In the genomic region with DNA sequence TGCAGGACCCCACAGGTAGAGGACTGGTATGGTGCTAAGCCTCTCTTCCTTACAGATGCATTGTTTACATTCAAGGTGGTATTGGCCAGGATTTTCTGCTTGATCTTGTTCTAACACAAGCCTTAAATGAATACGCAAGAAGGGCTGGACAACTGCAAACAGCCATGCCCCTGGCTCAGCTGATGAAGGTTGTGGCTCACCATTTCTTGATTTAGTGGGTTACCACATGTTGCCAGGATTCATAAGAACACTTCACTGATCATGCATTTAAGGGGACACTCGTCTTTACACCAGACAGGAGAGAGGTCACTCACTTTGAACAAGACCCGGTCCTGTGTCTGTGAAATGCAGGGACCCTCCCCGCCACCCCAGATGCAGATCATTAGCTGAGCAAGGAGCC, we compare ENCODE assay signal across 2 cellular contexts.
TF ChIP-seq lines count a peak whose summit lies in the region.

No MANE protein-coding gene starts in this region.

TF ChIP-seq in GM23338, 12 proteins besides CTCF, POLR2A, EP300 and RAD21 (continues in another document):
- no peak for TF ChIP-seq REST (IDR thresholded peaks at IDR 0.05; ENCODE audit: unreplicated experiment)
- TF ChIP-seq JUNB (IDR thresholded peaks at IDR 0.05; ENCODE audit: unreplicated experiment), result no peak
- no peak for TF ChIP-seq EZH2 (IDR thresholded peaks at IDR 0.05; ENCODE audit: low read depth, unreplicated experiment)
- TF ChIP-seq EZH2phosphoT487 (IDR thresholded peaks at IDR 0.05; ENCODE audit: unreplicated experiment), result no peak
- no peak for TF ChIP-seq POLR2AphosphoS5 (IDR thresholded peaks at IDR 0.05; ENCODE audit: low read depth)
- no peak for TF ChIP-seq CREB1 (CRISPR knock-in tag; IDR thresholded peaks at IDR 0.05; ENCODE audit: low read depth)
- no peak for TF ChIP-seq ZNF114 (CRISPR knock-in tag; IDR thresholded peaks at IDR 0.05)
- TF ChIP-seq STAT1 (IDR thresholded peaks at IDR 0.05; ENCODE audit: unreplicated experiment), result no peak
- TF ChIP-seq, protein P1, sequence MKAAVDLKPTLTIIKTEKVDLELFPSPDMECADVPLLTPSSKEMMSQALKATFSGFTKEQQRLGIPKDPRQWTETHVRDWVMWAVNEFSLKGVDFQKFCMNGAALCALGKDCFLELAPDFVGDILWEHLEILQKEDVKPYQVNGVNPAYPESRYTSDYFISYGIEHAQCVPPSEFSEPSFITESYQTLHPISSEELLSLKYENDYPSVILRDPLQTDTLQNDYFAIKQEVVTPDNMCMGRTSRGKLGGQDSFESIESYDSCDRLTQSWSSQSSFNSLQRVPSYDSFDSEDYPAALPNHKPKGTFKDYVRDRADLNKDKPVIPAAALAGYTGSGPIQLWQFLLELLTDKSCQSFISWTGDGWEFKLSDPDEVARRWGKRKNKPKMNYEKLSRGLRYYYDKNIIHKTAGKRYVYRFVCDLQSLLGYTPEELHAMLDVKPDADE (IDR thresholded peaks at IDR 0.05), result no peak
- TF ChIP-seq ZNF331 (CRISPR knock-in tag; IDR thresholded peaks at IDR 0.05; ENCODE audit: low read depth), result no peak

TF ChIP-seq in H1, 55 proteins besides CTCF, POLR2A, EP300 and RAD21:
- TF ChIP-seq EGR1 (IDR thresholded peaks at IDR 0.05; ENCODE audit: borderline replicate concordance, low read depth, low read length) (no peak), RBBP5 (IDR thresholded peaks at IDR 0.05; ENCODE audit: borderline replicate concordance, low read depth, low read length) (no peak), TCF12 (IDR thresholded peaks at IDR 0.05; ENCODE audit: low read depth, low read length) (no peak), SIN3A (conservative IDR thresholded peaks at IDR 0.05 in 1 of 2, IDR thresholded peaks at IDR 0.05 in 1 of 2; ENCODE audit: low read depth in 1 of 2, low read length in 2 of 2) (no peak), POU5F1 (IDR thresholded peaks at IDR 0.05; ENCODE audit: low read depth, low read length) (no peak), SIX5 (IDR thresholded peaks at IDR 0.05; ENCODE audit: low read depth, low read length) (no peak), GTF2F1 (IDR thresholded peaks at IDR 0.05; ENCODE audit: borderline replicate concordance, low read depth, low read length) (no peak), KDM1A (IDR thresholded peaks at IDR 0.05; ENCODE audit: borderline replicate concordance, low read length) (no peak), TBP (IDR thresholded peaks at IDR 0.05; ENCODE audit: low read depth, low read length) (no peak), SP4 (IDR thresholded peaks at IDR 0.05; ENCODE audit: low read length) (no peak), CBX8 (IDR thresholded peaks at IDR 0.05; ENCODE audit: borderline replicate concordance, low read depth, low read length) (no peak), BRCA1 (IDR thresholded peaks at IDR 0.05; ENCODE audit: low read depth, low read length) (no peak), TEAD4 (IDR thresholded peaks at IDR 0.05; ENCODE audit: low read depth, low read length) (no peak), CHD1 (IDR thresholded peaks at IDR 0.05; ENCODE audit: low read depth, low read length) (no peak), BCL11A (IDR thresholded peaks at IDR 0.05; ENCODE audit: low read depth in 2 of 2, low read length in 2 of 2) (no peak)
- TF ChIP-seq, protein P2, sequence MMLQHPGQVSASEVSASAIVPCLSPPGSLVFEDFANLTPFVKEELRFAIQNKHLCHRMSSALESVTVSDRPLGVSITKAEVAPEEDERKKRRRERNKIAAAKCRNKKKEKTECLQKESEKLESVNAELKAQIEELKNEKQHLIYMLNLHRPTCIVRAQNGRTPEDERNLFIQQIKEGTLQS (IDR thresholded peaks at IDR 0.05; ENCODE audit: insufficient read depth, low read depth, low read length), result no peak
TF ChIP-seq in H1: peak in this region for 0.
